8 cellular contexts compared by ENCODE assay signal in genomic region chr15:42084465-42085235, GRCh38. TPM values are rescaled to one million over a fixed set of nuclear protein-coding genes. Genes with fewer than 3 reads are reported as not detected.
DNase-seq lines count a peak whose midpoint lies in the region; ATAC-seq and TF ChIP-seq lines count a peak whose summit lies in the region.

No MANE protein-coding gene starts in this region.

- no peak overlapping the region for H3K4me3 ChIP-seq in CD4-positive, alpha-beta memory T cell (ENCODE audit: low read length in 2 of 2)
- H3K4me3 ChIP-seq in ascending aorta (no peak overlapping the region), left ventricle myocardium inferior (no peak overlapping the region)

- peaks cover 10% of the 10 kb centered on the region for H3K4me1 ChIP-seq in CD4-positive, alpha-beta memory T cell (ENCODE audit: insufficient read depth, low read length)
- H3K4me1 ChIP-seq in ascending aorta (no peaks in the 10 kb centered on the region), left ventricle myocardium inferior (peaks cover 10% of the 10 kb centered on the region)

- no peaks in the 10 kb centered on the region for H3K27me3 ChIP-seq in CD4-positive, alpha-beta memory T cell (ENCODE audit: insufficient read depth, low read length)
- H3K27me3 ChIP-seq in ascending aorta (no peaks in the 10 kb centered on the region), left ventricle myocardium inferior (ENCODE audit: low read depth) (peaks cover 47% of the 10 kb centered on the region)

- H3K27me3 Mint-ChIP-seq in CD4-positive, alpha-beta memory T cell: peaks cover 6% of the 10 kb centered on the region in 2 donors

- peak; percentile 82 to 92 (median 92) for TF ChIP-seq CTCF in ascending aorta (IDR thresholded peaks at IDR 0.05)
- TF ChIP-seq CTCF in left ventricle myocardium inferior (IDR thresholded peaks at IDR 0.05; ENCODE audit: borderline replicate concordance): peak; percentile 96

- no peaks in the 10 kb centered on the region for H3K36me3 Mint-ChIP-seq in CD4-positive, alpha-beta memory T cell

- POLR2A ChIA-PET in CD4-positive, alpha-beta memory T cell (lab: Charles Lee; ENCODE audit: partially characterized antibody): interaction anchor here (1.3 kb wide), 1 partner anchor 311 kb away, joined by 4 read pairs; no protein-coding TSS in a partner anchor
- POLR2A ChIA-PET in HEK293T (lab: Yijun Ruan, JAX): no interaction called here

- H3K4me3 Mint-ChIP-seq in CD4-positive, alpha-beta memory T cell: peak overlapping the region in 3 of 8 donors; percentile 33 to 38 (median 36)

- ATAC-seq in SK-N-SH treated with all-trans-retinoic acid at 6 μM for 48 hours (peak; percentile 97), GM19023 (IDR thresholded peaks at IDR 0.05; ENCODE audit: unreplicated experiment) (no peak)

- peak in 4 of 5 donors; percentile 19 to 34 (median 22) for DNase-seq in CD4-positive, alpha-beta memory T cell
- DNase-seq in HEK293T (ENCODE audit: extremely low spot score) (peak; percentile 72), ascending aorta (ENCODE audit: low spot score in 2 of 2) (peak in 1 of 2 donors; percentile 76), left ventricle myocardium inferior (peak; percentile 54), renal cortical epithelial cell (ENCODE audit: low read depth) (peak; percentile 53), middle frontal gyrus (ENCODE audit: extremely low spot score, low spot score) (no peak)

- H3K4me1 Mint-ChIP-seq in CD4-positive, alpha-beta memory T cell: peaks cover 0 to 10% (median 2%) of the 10 kb centered on the region in 4 donors

- H3K27ac Mint-ChIP-seq in CD4-positive, alpha-beta memory T cell: peak overlapping the region in 2 of 7 donors; percentile 9 to 41

- CTCF ChIA-PET in CD4-positive, alpha-beta memory T cell (lab: Charles Lee; ENCODE audit: partially characterized antibody): interaction anchor here (0.8 to 4.8 kb wide), 18 partner anchors 8 to 482 kb away, joined by 3 to 33 read pairs (median 4); partner anchors contain the start of genes MAPKBP1, PLA2G4D and VPS39
- CTCF ChIA-PET in HEK293T (lab: Yijun Ruan, JAX): interaction anchor here (0.5 to 1.6 kb wide), 9 partner anchors 9 to 285 kb away, joined by 3 to 5 read pairs (median 3); no protein-coding TSS in a partner anchor

- no peaks in the 10 kb centered on the region for H3K9me3 ChIP-seq in CD4-positive, alpha-beta memory T cell (ENCODE audit: control insufficient read depth in 1 of 2, low read length in 2 of 2)
- no peaks in the 10 kb centered on the region for H3K9me3 ChIP-seq in ascending aorta
- no peaks in the 10 kb centered on the region for H3K9me3 ChIP-seq in left ventricle myocardium inferior (replicated peaks)

- no peak overlapping the region for H3K27ac ChIP-seq in CD4-positive, alpha-beta memory T cell (ENCODE audit: low read depth, low read length)
- no peak overlapping the region for H3K27ac ChIP-seq in ascending aorta
- no peak overlapping the region for H3K27ac ChIP-seq in left ventricle myocardium inferior (replicated peaks)

- H3K36me3 ChIP-seq in CD4-positive, alpha-beta memory T cell (ENCODE audit: insufficient read depth, low read length): no peaks in the 10 kb centered on the region
- H3K36me3 ChIP-seq in ascending aorta (no peaks in the 10 kb centered on the region), left ventricle myocardium inferior (no peaks in the 10 kb centered on the region)

- intact Hi-C loops in CD4-positive, alpha-beta memory T cell (cut with micrococcal nuclease): loop anchor here (1.0 to 2.0 kb wide), 2 partner anchors 95 to 312 kb away; no protein-coding TSS in a partner anchor
- intact Hi-C loops in ascending aorta (cut with DNase I): loop anchor here (2.0 kb wide), 1 partner anchor 96 kb away; no protein-coding TSS in a partner anchor
- intact Hi-C loops in left ventricle myocardium inferior (cut with micrococcal nuclease): no loop called here

- H3K9me3 Mint-ChIP-seq in CD4-positive, alpha-beta memory T cell: peaks cover 0 to 3% (median 0%) of the 10 kb centered on the region in 8 donors

TF ChIP-seq in HEK293T, 16 proteins besides CTCF, POLR2A, EP300 and RAD21:
- TF ChIP-seq PKNOX1 (IDR thresholded peaks at IDR 0.05): no peak
- no peak for TF ChIP-seq FOXK2 (IDR thresholded peaks at IDR 0.05)
- TF ChIP-seq LEF1 (IDR thresholded peaks at IDR 0.05; ENCODE audit: borderline replicate concordance): no peak
- no peak for TF ChIP-seq ELF4 (IDR thresholded peaks at IDR 0.05)
- TF ChIP-seq FOXA1 (IDR thresholded peaks at IDR 0.05): no peak
- TF ChIP-seq L3MBTL2 (conservative IDR thresholded peaks at IDR 0.05): no peak
- TF ChIP-seq HDGF (IDR thresholded peaks at IDR 0.05; ENCODE audit: borderline replicate concordance): no peak
- TF ChIP-seq FOXM1 (IDR thresholded peaks at IDR 0.05; ENCODE audit: borderline replicate concordance): no peak

TF ChIP-seq in SK-N-SH treated with all-trans-retinoic acid at 6 μM for 48 hours, 23 proteins besides CTCF, POLR2A, EP300 and RAD21:
- TF ChIP-seq SNAI2 (CRISPR knock-in tag; IDR thresholded peaks at IDR 0.05) (no peak), TCF4 (CRISPR knock-in tag; IDR thresholded peaks at IDR 0.05; ENCODE audit: borderline replicate concordance) (no peak), TOX (CRISPR knock-in tag; IDR thresholded peaks at IDR 0.05; ENCODE audit: borderline replicate concordance) (no peak), PATZ1 (CRISPR knock-in tag; IDR thresholded peaks at IDR 0.05; ENCODE audit: borderline replicate concordance) (no peak), TSHZ2 (CRISPR knock-in tag; IDR thresholded peaks at IDR 0.05) (no peak), ZFP3 (CRISPR knock-in tag; IDR thresholded peaks at IDR 0.05) (no peak), BACH2 (CRISPR knock-in tag; IDR thresholded peaks at IDR 0.05; ENCODE audit: borderline replicate concordance) (no peak), RARB (CRISPR knock-in tag; IDR thresholded peaks at IDR 0.05) (no peak), CREB5 (CRISPR knock-in tag; IDR thresholded peaks at IDR 0.05; ENCODE audit: low read depth) (no peak), OSR1 (CRISPR knock-in tag; IDR thresholded peaks at IDR 0.05) (no peak), PPARA (CRISPR knock-in tag; IDR thresholded peaks at IDR 0.05; ENCODE audit: borderline replicate concordance) (no peak), ARNTL (CRISPR knock-in tag; IDR thresholded peaks at IDR 0.05; ENCODE audit: borderline replicate concordance, low read depth) (no peak), ISL1 (CRISPR knock-in tag; IDR thresholded peaks at IDR 0.05) (no peak), ESRRG (CRISPR knock-in tag; IDR thresholded peaks at IDR 0.05) (no peak)

RNA-seq across cellular contexts. Expression of gene PLA2G4D, which starts 9.7 kb away (rescaled TPM):
- total RNA-seq in CD4-positive, alpha-beta memory T cell: not detected
- not detected for polyA plus RNA-seq in CD4-positive, alpha-beta memory T cell
- total RNA-seq in ascending aorta: not detected
- not detected for total RNA-seq in left ventricle myocardium inferior
- total RNA-seq in renal cortical epithelial cell: not detected in 2 replicates
